In genomic region chr5:76180817-76181805, GRCh38 we compare ENCODE assay signal across 10 cellular contexts.
DNase-seq lines count a peak whose midpoint lies in the region; ATAC-seq and TF ChIP-seq lines count a peak whose summit lies in the region.
"Had no signal": no experiment of that assay in that cellular context is flagged by ENCODE, and none has a peak within 500 bp of the region (broad histone marks: within the 10 kb centered on the region; RNA-seq: fewer than 3 reads in every experiment).

No MANE protein-coding gene starts in this region.

- H3K27ac ChIP-seq in SK-N-MC: 0 out of 2 replicates have a peak overlapping the region, but pooled peaks have one; percentile 57
- no peak overlapping the region for H3K27ac ChIP-seq in tibial artery

- H3K9ac ChIP-seq in SK-N-MC (ENCODE audit: insufficient read length): no peak overlapping the region

- H3K4me3 Mint-ChIP-seq in activated CD4-positive, alpha-beta T cell treated with anti-CD3 and anti-CD28 coated beads for 36 hours: no peak overlapping the region
- H3K4me3 Mint-ChIP-seq: dendritic cell treated with granulocyte-macrophage colony-stimulating factor and Interleukin-4, amounts not matched to agents 40 ng/mL and 50 ng/mL, for 4 days had no signal

- no peaks in the 10 kb centered on the region for H3K4me1 ChIP-seq in mucosa of descending colon (ENCODE audit: low read depth)
- H3K4me1 ChIP-seq in tibial artery: no peaks in the 10 kb centered on the region

- no peaks in the 10 kb centered on the region for H3K36me3 Mint-ChIP-seq in activated CD4-positive, alpha-beta T cell treated with anti-CD3 and anti-CD28 coated beads for 36 hours (ENCODE audit: low read depth)

- H3K27me3 Mint-ChIP-seq in activated CD4-positive, alpha-beta T cell treated with anti-CD3 and anti-CD28 coated beads for 36 hours: no peaks in the 10 kb centered on the region
- H3K27me3 Mint-ChIP-seq: dendritic cell treated with granulocyte-macrophage colony-stimulating factor and Interleukin-4, amounts not matched to agents 40 ng/mL and 50 ng/mL, for 4 days had no signal

- no peaks in the 10 kb centered on the region for H3K9me3 Mint-ChIP-seq in activated CD4-positive, alpha-beta T cell treated with anti-CD3 and anti-CD28 coated beads for 36 hours (ENCODE audit: low read depth)

- DNase-seq in activated CD4-positive, alpha-beta T cell treated with anti-CD3 and anti-CD28 coated beads for 36 hours: peak; percentile 28
- DNase-seq in activated CD4-positive, alpha-beta T cell treated with anti-CD3 and anti-CD28 coated beads for 4 hours: no peak
- no peak for DNase-seq in SK-N-MC (ENCODE audit: low read depth, low spot score)
- peak in 1 of 3 donors; percentile 37 for DNase-seq in mucosa of descending colon
- no peak for DNase-seq in tibial artery
- DNase-seq in NCI-H2107 treated with DMSO at 0.1 percent for 48 hours (lab: John Stamatoyannopoulos, UW; ENCODE audit: unreplicated experiment): no peak
- no peak for DNase-seq in NCI-H146 treated with DMSO at 0.1 percent for 48 hours (lab: John Stamatoyannopoulos, UW; ENCODE audit: unreplicated experiment)
- DNase-seq: NCI-H1694 treated with DMSO at 0.1 percent for 48 hours had no signal

- no peaks in the 10 kb centered on the region for H3K9me3 ChIP-seq in SK-N-MC (ENCODE audit: low read depth, low read length)
- no peaks in the 10 kb centered on the region for H3K9me3 ChIP-seq in mucosa of descending colon
- H3K9me3 ChIP-seq in tibial artery: no peaks in the 10 kb centered on the region

- CTCF ChIA-PET in activated CD4-positive, alpha-beta T cell treated with anti-CD3 and anti-CD28 coated beads for 36 hours (lab: Charles Lee): interaction anchor here (0.7 kb wide), 1 partner anchor 191 kb away, joined by 3 read pairs; no protein-coding TSS in a partner anchor

- no peaks in the 10 kb centered on the region for H3K27me3 ChIP-seq in tibial artery

- no peak overlapping the region for H3K4me3 ChIP-seq in SK-N-MC
- no peak overlapping the region for H3K4me3 ChIP-seq in mucosa of descending colon
- H3K4me3 ChIP-seq in tibial artery: no peak overlapping the region

- TF ChIP-seq CTCF in mucosa of descending colon (IDR thresholded peaks at IDR 0.05) (no peak), tibial artery (IDR thresholded peaks at IDR 0.05) (no peak)

- no peaks in the 10 kb centered on the region for H3K36me3 ChIP-seq in SK-N-MC (ENCODE audit: insufficient read depth, low read length)
- H3K36me3 ChIP-seq in mucosa of descending colon (ENCODE audit: low read depth): no peaks in the 10 kb centered on the region
- no peaks in the 10 kb centered on the region for H3K36me3 ChIP-seq in tibial artery

- intact Hi-C loops in activated CD4-positive, alpha-beta T cell treated with anti-CD3 and anti-CD28 coated beads for 36 hours (cut with DNase I, micrococcal nuclease): loop anchor here (10.0 kb wide), 2 partner anchors 364 to 394 kb away; no protein-coding TSS in a partner anchor
- intact Hi-C loops in mucosa of descending colon (cut with DNase I, micrococcal nuclease) (no loop called here), tibial artery (cut with DNase I; ENCODE audit: low total_unique reads) (no loop called here)

- H3K4me1 Mint-ChIP-seq in activated CD4-positive, alpha-beta T cell treated with anti-CD3 and anti-CD28 coated beads for 36 hours: peaks cover 21% of the 10 kb centered on the region

- peak; percentile 82 for ATAC-seq in activated CD4-positive, alpha-beta T cell treated with anti-CD3 and anti-CD28 coated beads for 36 hours
- ATAC-seq in HG02759 (IDR thresholded peaks at IDR 0.05; ENCODE audit: unreplicated experiment) (peak; percentile 71), mucosa of descending colon (peak; percentile 99)

- no peak overlapping the region for H3K27ac Mint-ChIP-seq in activated CD4-positive, alpha-beta T cell treated with anti-CD3 and anti-CD28 coated beads for 36 hours
- H3K27ac Mint-ChIP-seq: dendritic cell treated with granulocyte-macrophage colony-stimulating factor and Interleukin-4, amounts not matched to agents 40 ng/mL and 50 ng/mL, for 4 days had no signal

- POLR2A ChIA-PET in activated CD4-positive, alpha-beta T cell treated with anti-CD3 and anti-CD28 coated beads for 36 hours (lab: Charles Lee): no interaction called here

Comparison
In these comparisons a context has a peak if more than half of its experiments do, and no peak if none do; other contexts are left out.
1. intact Hi-C loops: an anchor here in activated CD4-positive, alpha-beta T cell treated with anti-CD3 and anti-CD28 coated beads for 36 hours (10.0 kb wide); none called in mucosa of descending colon and tibial artery.